ENCODE assay signal across 8 cellular contexts in the genomic region with DNA sequence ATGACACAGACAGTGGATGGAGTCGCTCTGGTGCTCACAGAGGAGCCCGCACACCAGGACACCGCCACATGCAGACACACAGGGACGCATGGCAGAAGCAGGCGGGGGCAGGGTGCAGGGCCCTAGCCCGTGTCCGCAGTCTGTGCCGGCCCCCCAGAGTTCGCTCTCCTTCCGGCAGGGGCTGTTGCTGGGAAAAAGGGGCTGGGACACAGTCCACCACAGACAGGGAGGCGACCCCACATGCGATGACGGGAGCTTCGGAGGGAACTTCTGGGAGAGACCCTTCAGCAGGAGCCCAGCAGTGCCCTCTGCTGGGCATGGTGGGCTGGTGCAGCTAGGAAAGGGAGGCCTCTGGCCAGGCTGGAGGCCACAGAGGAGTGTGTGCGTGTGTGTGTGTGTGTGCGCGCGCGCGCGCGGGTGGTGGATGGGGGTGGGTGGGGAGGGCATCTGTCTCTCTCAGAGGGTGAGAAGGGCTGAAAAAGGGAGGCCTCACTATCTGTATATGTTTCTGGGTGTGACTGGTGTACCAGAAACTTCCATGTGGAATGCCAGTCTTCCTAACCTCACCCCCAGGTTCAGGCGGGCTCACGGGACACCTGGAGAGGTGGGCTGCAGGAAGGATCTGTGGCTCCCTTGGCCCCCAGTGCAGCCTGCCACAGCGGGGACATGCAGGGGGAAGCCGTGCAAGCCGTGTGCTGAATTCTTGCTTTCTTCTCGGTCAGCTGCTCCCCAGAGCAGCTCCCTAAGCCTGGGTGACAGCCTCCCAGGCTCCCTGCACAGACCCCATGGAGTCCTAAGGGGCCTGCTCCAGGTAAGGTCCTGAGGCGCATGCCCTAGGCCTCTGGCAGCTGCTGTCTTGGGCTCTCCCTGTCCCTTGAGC.
DNase-seq lines count a peak whose midpoint lies in the region; ATAC-seq, FAIRE-seq and TF ChIP-seq lines count a peak whose summit lies in the region.

No MANE protein-coding gene starts in this region.

- H3K27ac ChIP-seq in RWPE2 (ENCODE audit: poor library complexity, severe bottlenecking), result no peak overlapping the region
- H3K27ac ChIP-seq in neuronal stem cell (replicated peaks; ENCODE audit: low read length), result no peak overlapping the region

- H4K91ac ChIP-seq in neuronal stem cell (ENCODE audit: low read depth, low read length, poor library complexity), result peak overlapping the region; percentile 3

- H3K14ac ChIP-seq in neuronal stem cell (ENCODE audit: low read length), result peak overlapping the region; percentile 86

- H2BK12ac ChIP-seq in neuronal stem cell (ENCODE audit: low read length), result peak overlapping the region; percentile 99

- no peak for FAIRE-seq in frontal cortex (lab: Jason Lieb, UNC)

- H3K4ac ChIP-seq in neuronal stem cell (ENCODE audit: low read length), result no peak overlapping the region

- peak overlapping the region; percentile 88 for H2AK5ac ChIP-seq in neuronal stem cell (ENCODE audit: low read depth, low read length)

- H2AFZ ChIP-seq in neuronal stem cell (ENCODE audit: low read length), result peak overlapping the region; percentile 92

- no peak overlapping the region for H3K23ac ChIP-seq in neuronal stem cell (ENCODE audit: low read depth, low read length, poor library complexity)

- no CpG with 5 or more reads among the region's 29 CpGs for WGBS in neuronal stem cell (ENCODE audit: extremely low coverage in 2 of 2, insufficient read length in 2 of 2, insufficient replicate concordance in 1 of 2), 2 donors

- TF ChIP-seq CTCF in GM12875 (IDR thresholded peaks at IDR 0.05; ENCODE audit: borderline replicate concordance, insufficient read depth, low read depth, low read length) (peak; percentile 97), RWPE2 (IDR thresholded peaks at IDR 0.05; ENCODE audit: poor library complexity, severe bottlenecking) (peak; percentile 97)

- H3K79me1 ChIP-seq in neuronal stem cell (ENCODE audit: low read depth, low read length), result no peaks in the 10 kb centered on the region

- ATAC-seq in RWPE2 (ENCODE audit: low read depth), result peak; percentile 29; the same call in 2 of the 3 replicates

- H3K9me3 ChIP-seq in RWPE2 (ENCODE audit: severe bottlenecking) (no peaks in the 10 kb centered on the region), neuronal stem cell (replicated peaks in 1 of 2; ENCODE audit: control insufficient read depth in 2 of 2, insufficient read depth in 1 of 2, low read depth in 1 of 2, low read length in 2 of 2) (no peaks in the 10 kb centered on the region)

- no peak overlapping the region for H3K4me3 ChIP-seq in GM12875 (ENCODE audit: low read depth, low read length)
- no peak overlapping the region for H3K4me3 ChIP-seq in Jurkat, Clone E6-1 (ENCODE audit: low read length)
- H3K4me3 ChIP-seq in RWPE2 (ENCODE audit: severe bottlenecking), result no peak overlapping the region
- peak overlapping the region in 1 of 2 donors; percentile 3 for H3K4me3 ChIP-seq in neuronal stem cell (ENCODE audit: low read length in 2 of 2)

- H3K4me2 ChIP-seq in neuronal stem cell (ENCODE audit: insufficient read depth, low read length, poor library complexity, severe bottlenecking), result no peak overlapping the region

- no peak overlapping the region for H4K8ac ChIP-seq in neuronal stem cell (ENCODE audit: low read depth, low read length)

- H3K4me1 ChIP-seq in RWPE2 (ENCODE audit: insufficient read depth, poor library complexity, severe bottlenecking) (peaks cover 30% of the 10 kb centered on the region), neuronal stem cell (ENCODE audit: control insufficient read depth in 2 of 2, insufficient read depth in 1 of 2, low read depth in 1 of 2, low read length in 2 of 2) (peaks cover 5 to 32% of the 10 kb centered on the region in 2 donors)

- no peak overlapping the region for H2BK5ac ChIP-seq in neuronal stem cell (ENCODE audit: low read length)

- H3K9ac ChIP-seq in neuronal stem cell (ENCODE audit: low read depth, low read length, poor library complexity), result no peak overlapping the region

- peak overlapping the region; percentile 96 for H2BK15ac ChIP-seq in neuronal stem cell (ENCODE audit: low read length)

- H2BK120ac ChIP-seq in neuronal stem cell (ENCODE audit: low read depth, low read length), result no peak overlapping the region

- H3K27me3 ChIP-seq in RWPE2 (ENCODE audit: insufficient read depth, poor library complexity, severe bottlenecking) (no peaks in the 10 kb centered on the region), neuronal stem cell (ENCODE audit: control insufficient read depth in 3 of 3, insufficient read depth in 3 of 3, low read depth in 1 of 3, low read length in 3 of 3) (peaks cover 0 to 70% (median 4%) of the 10 kb centered on the region in 3 experiments)

- H3K18ac ChIP-seq in neuronal stem cell (ENCODE audit: low read length), result peak overlapping the region; percentile 92

- H3K36me3 ChIP-seq in RWPE2 (ENCODE audit: low read depth) (no peaks in the 10 kb centered on the region), neuronal stem cell (replicated peaks in 1 of 2; ENCODE audit: control insufficient read depth in 2 of 2, insufficient read depth in 2 of 2, low read length in 2 of 2) (no peaks in the 10 kb centered on the region)

- peak; percentile 51 for DNase-seq in Jurkat, Clone E6-1 (ENCODE audit: low read depth, low spot score)
- DNase-seq in RWPE2 (ENCODE audit: low spot score), result peak; percentile 69
- peak; percentile 36 for DNase-seq in activated gamma-delta T cell (lab: John Stamatoyannopoulos, UW)
- DNase-seq in frontal cortex (ENCODE audit: low spot score in 2 of 2), result peak; percentile 73 to 80
- peak; percentile 86 for DNase-seq in neuronal stem cell (ENCODE audit: low spot score)
- DNase-seq in stromal cell of bone marrow (ENCODE audit: low read depth), result peak; percentile 35
- DNase-seq in NK-92 (lab: John Stamatoyannopoulos, UW; ENCODE audit: unreplicated experiment), result no peak
